ENCODE assay signal across 18 cellular contexts in the genomic region with DNA sequence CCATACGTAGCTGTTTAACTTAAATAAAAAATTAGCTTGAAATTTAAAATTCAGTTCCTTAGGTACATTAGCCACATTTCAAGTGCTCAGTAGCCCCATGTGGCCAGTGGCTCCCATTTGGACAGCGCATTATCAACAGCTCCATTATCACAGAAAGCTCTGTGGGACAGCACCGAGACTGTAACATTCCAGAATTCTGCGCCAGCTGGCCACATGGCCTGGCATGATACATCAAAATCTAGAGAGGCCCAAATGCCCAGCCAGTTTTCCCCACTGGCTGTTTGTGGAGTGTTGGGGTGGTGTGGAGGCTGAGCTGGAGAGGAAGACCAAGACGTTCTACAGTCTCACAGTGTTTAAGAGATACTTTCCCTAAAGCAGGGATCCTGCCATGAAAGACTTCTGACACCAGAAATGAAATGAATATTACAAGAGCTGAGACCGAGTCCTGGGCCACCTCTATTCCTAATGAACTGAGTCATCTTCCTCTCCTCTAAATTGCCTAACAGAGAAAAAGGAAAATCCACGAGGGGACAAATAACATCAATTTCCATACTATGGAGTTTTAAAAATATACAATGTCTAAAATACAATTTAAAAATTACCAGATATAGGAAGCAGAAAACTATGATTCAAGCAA. TPM values are rescaled to one million over a fixed set of nuclear protein-coding genes. Genes with fewer than 3 reads are reported as not detected.
"Had no signal": no experiment of that assay in that cellular context is flagged by ENCODE, and none has a peak within 500 bp of the region (broad histone marks: within the 10 kb centered on the region; RNA-seq: fewer than 3 reads in every experiment).

No MANE protein-coding gene starts in this region.

- H3K4me1 ChIP-seq: esophagus muscularis mucosa, parathyroid adenoma, right lobe of liver, spleen, stomach, tibial artery, uterus had no signal

- H3K9ac ChIP-seq: parathyroid adenoma had no signal

- H2AFZ ChIP-seq: parathyroid adenoma had no signal

- H3K27me3 ChIP-seq: esophagus muscularis mucosa, right lobe of liver, spleen, stomach, tibial artery, uterus had no signal

- H3K36me3 ChIP-seq: uterus had no signal

- ATAC-seq: mucosa of descending colon; naive thymus-derived CD4-positive, alpha-beta T cell; right lobe of liver; T-cell had no signal

- H3K9me3 ChIP-seq: esophagus muscularis mucosa, mucosa of descending colon, right lobe of liver, spleen, stomach, tibial artery, uterus had no signal

- H3K4me3 ChIP-seq: esophagus muscularis mucosa, mucosa of descending colon, right lobe of liver, SK-N-MC, spleen, stomach, tibial artery, uterus had no signal

- H3K27ac ChIP-seq: esophagus muscularis mucosa, parathyroid adenoma, right lobe of liver, SK-N-MC, spleen, stomach, tibial artery, uterus had no signal

- H3K79me2 ChIP-seq: parathyroid adenoma had no signal

- DNase-seq: activated CD4-positive, alpha-beta T cell treated with anti-CD3 and anti-CD28 coated beads, Interleukin-2, amount 50 U/mL, for 48 hours; activated naive CD4-positive, alpha-beta T cell treated with anti-CD3 and anti-CD28 coated beads, Interleukin-2, amount 10 ng/mL, durations not matched to agents 7 days and 5 days; mammary epithelial cell; mucosa of descending colon; naive thymus-derived CD4-positive, alpha-beta T cell; right lobe of liver; spleen; stimulated activated CD4-positive, alpha-beta T cell treated with anti-CD3 and anti-CD28 coated beads, Interleukin-1b, Interleukin-23, amount 100 ng/mL, for 48 hours; stomach; T-cell; T1000; tibial artery; uterus had no signal

RNA-seq across cellular contexts. Expression of a gene that starts 27.3 kb away (rescaled TPM):
- total RNA-seq: activated T-helper 2 cell treated with anti-CD3 and anti-CD28 coated beads, Interferon-gamma antibody, Interleukin-2, Interleukin-4, amounts not matched to agents 10 μg/mL and 5 μg/mL and 100 μg/mL, durations not matched to agents 14 hours and 24 hours and 36 hours; fibroblast of villous mesenchyme; naive thymus-derived CD4-positive, alpha-beta T cell had no signal
